In the genomic region with DNA sequence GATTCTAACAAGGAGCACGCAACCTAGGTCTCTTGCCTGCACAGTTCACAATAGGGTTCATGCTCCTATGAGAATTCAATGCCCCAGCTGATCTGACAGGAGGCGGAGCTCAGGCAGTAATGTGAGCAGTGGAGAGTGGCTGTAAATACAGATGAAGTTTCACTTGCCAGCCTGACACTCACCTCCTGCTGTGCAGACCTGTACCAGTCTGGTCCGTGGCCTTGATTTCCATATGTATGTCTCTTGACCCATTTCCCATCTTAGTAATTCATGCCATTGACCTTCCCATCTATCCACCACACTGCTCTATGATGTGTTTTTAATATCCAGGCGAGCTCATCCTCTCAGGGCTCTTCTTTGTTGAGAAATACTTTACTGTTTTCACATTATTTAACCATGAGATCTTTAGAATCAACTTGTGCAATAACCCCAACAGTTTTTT, we compare ENCODE assay signal across 8 cellular contexts.
DNase-seq lines count a peak whose midpoint lies in the region; ATAC-seq and TF ChIP-seq lines count a peak whose summit lies in the region.

No MANE protein-coding gene starts in this region.

- peaks cover 0 to 7% (median 0%) of the 10 kb centered on the region in 11 experiments; a peak in 3 of 22 replicates for H3K9me3 ChIP-seq in BLaER1 treated with 17β-estradiol and CSF1 and Interleukin-3, amounts not matched to agents 10 nM and 100 nM (replicated peaks in 1 of 11)
- H3K9me3 ChIP-seq in heart right ventricle (no peaks in the 10 kb centered on the region), esophagus muscularis mucosa (no peaks in the 10 kb centered on the region)

- H3K4me2 ChIP-seq in BLaER1 treated with 17β-estradiol and CSF1 and Interleukin-3, amounts not matched to agents 10 nM and 100 nM, result peak overlapping the region in 10 of 11 experiments; percentile 5 to 53 (median 40); a peak in 15 of 22 replicates

- TF ChIP-seq CTCF in heart right ventricle (IDR thresholded peaks at IDR 0.05) (no peak), esophagus muscularis mucosa (IDR thresholded peaks at IDR 0.05) (no peak)

- H3K9ac ChIP-seq in BLaER1 treated with 17β-estradiol and CSF1 and Interleukin-3, amounts not matched to agents 10 nM and 100 nM, result no peak overlapping the region

- peaks cover under 1 to 81% (median 62%) of the 10 kb centered on the region in 11 experiments; a peak in 19 of 22 replicates for H4K20me1 ChIP-seq in BLaER1 treated with 17β-estradiol and CSF1 and Interleukin-3, amounts not matched to agents 10 nM and 100 nM

- ATAC-seq in GM18873 (IDR thresholded peaks at IDR 0.05; ENCODE audit: low FRiP score, unreplicated experiment) (peak; percentile 90), HG03039 (IDR thresholded peaks at IDR 0.05; ENCODE audit: unreplicated experiment) (peak; percentile 87), heart right ventricle (peak in 5 of 8 donors; percentile 35 to 69 (median 68))

- H3K27me3 ChIP-seq in BLaER1 treated with 17β-estradiol and CSF1 and Interleukin-3, amounts not matched to agents 10 nM and 100 nM, result no peaks in the 10 kb centered on the region
- H3K27me3 ChIP-seq in heart right ventricle (no peaks in the 10 kb centered on the region), esophagus muscularis mucosa (no peaks in the 10 kb centered on the region)

- H3K36me3 ChIP-seq in BLaER1 treated with 17β-estradiol and CSF1 and Interleukin-3, amounts not matched to agents 10 nM and 100 nM, result peaks cover 0 to 27% (median 21%) of the 10 kb centered on the region in 11 experiments; a peak in 21 of 22 replicates
- peaks cover 0 to 5% (median 0%) of the 10 kb centered on the region in 9 donors for H3K36me3 ChIP-seq in heart right ventricle
- H3K36me3 ChIP-seq in esophagus muscularis mucosa, result no peaks in the 10 kb centered on the region

- 80 to 85% methylated on average over 4 of the region's 4 CpGs for WGBS in heart right ventricle, 2 donors
- 81% methylated on average over 4 of the region's 4 CpGs for WGBS in esophagus muscularis mucosa

- DNase-seq in NCI-H510A treated with DMSO at 0.1 percent for 48 hours (lab: John Stamatoyannopoulos, UW) (peak; percentile 3), heart right ventricle (no peak), esophagus muscularis mucosa (ENCODE audit: extremely low spot score) (no peak), pons (ENCODE audit: low spot score) (no peak)
- DNase-seq in central memory CD4-positive, alpha-beta T cell, result no peak

- H3K4me3 ChIP-seq in BLaER1 treated with 17β-estradiol and CSF1 and Interleukin-3, amounts not matched to agents 10 nM and 100 nM, result no peak overlapping the region
- H3K4me3 ChIP-seq in heart right ventricle (no peak overlapping the region), esophagus muscularis mucosa (no peak overlapping the region)

- intact Hi-C loops in heart right ventricle (cut with DNase I) (no loop called here), esophagus muscularis mucosa (cut with DNase I) (no loop called here)

- H3K4me1 ChIP-seq in BLaER1 treated with 17β-estradiol and CSF1 and Interleukin-3, amounts not matched to agents 10 nM and 100 nM, result peaks cover 8 to 37% (median 18%) of the 10 kb centered on the region in 10 experiments; a peak in 19 of 20 replicates
- peaks cover 8 to 78% (median 48%) of the 10 kb centered on the region in 9 donors for H3K4me1 ChIP-seq in heart right ventricle
- H3K4me1 ChIP-seq in esophagus muscularis mucosa, result peaks cover 35 to 66% (median 59%) of the 10 kb centered on the region in 4 donors

- TF ChIP-seq EP300 in esophagus muscularis mucosa (IDR thresholded peaks at IDR 0.05), result no peak

- no peak overlapping the region for H3K27ac ChIP-seq in BLaER1 treated with 17β-estradiol and CSF1 and Interleukin-3, amounts not matched to agents 10 nM and 100 nM
- H3K27ac ChIP-seq in heart right ventricle (no peak overlapping the region), esophagus muscularis mucosa (replicated peaks in 1 of 4) (no peak overlapping the region)

- TF ChIP-seq POLR2A in esophagus muscularis mucosa (IDR thresholded peaks at IDR 0.05; ENCODE audit: low read depth), result no peak
